In genomic region chr22:46794067-46794466, GRCh38 we compare ENCODE assay signal across 22 cellular contexts.
"Had no signal": no experiment of that assay in that cellular context is flagged by ENCODE, and none has a peak within 500 bp of the region (broad histone marks: within the 10 kb centered on the region; RNA-seq: fewer than 3 reads in every experiment).

No MANE protein-coding gene starts in this region.

- H3K36me3 ChIP-seq: uterus had no signal

- H3K9me3 ChIP-seq: tibial artery, uterus had no signal

- H3K4me3 Mint-ChIP-seq: activated naive CD4-positive, alpha-beta T cell treated with anti-CD3 and anti-CD28 coated beads for 36 hours; activated T-cell treated with anti-CD3 and anti-CD28 coated beads, Interleukin-2, amount 50 U/mL, for 24 hours; mesothelial cell of epicardium; neural crest cell had no signal

- H3K27me3 Mint-ChIP-seq: activated T-cell treated with anti-CD3 and anti-CD28 coated beads, Interleukin-2, amount 50 U/mL, for 24 hours; progenitor cell of endocrine pancreas had no signal

- H3K27ac ChIP-seq: brain microvascular endothelial cell, coronary artery, hepatocyte, skin epidermis, tibial artery, uterus had no signal

- H3K4me3 ChIP-seq: coronary artery, hepatocyte, lung, skin epidermis, tibial artery, uterus had no signal

- H3K4me1 ChIP-seq: uterus had no signal

- ATAC-seq: activated CD4-positive, CD25-positive, alpha-beta regulatory T cell treated with anti-CD3 and anti-CD28 coated beads, Interleukin-2, amount 50 U/mL, for 24 hours; left colon; right cardiac atrium had no signal

- H3K9me3 Mint-ChIP-seq: activated naive CD4-positive, alpha-beta T cell treated with anti-CD3 and anti-CD28 coated beads for 36 hours; activated T-cell treated with anti-CD3 and anti-CD28 coated beads, Interleukin-2, amount 50 U/mL, for 24 hours; mesothelial cell of epicardium; neural crest cell had no signal

- H3K4me1 Mint-ChIP-seq: mesothelial cell of epicardium had no signal

- H3K27me3 ChIP-seq: brain microvascular endothelial cell, hepatocyte, tibial artery, uterus had no signal

- H3K27ac Mint-ChIP-seq: activated naive CD4-positive, alpha-beta T cell treated with anti-CD3 and anti-CD28 coated beads for 36 hours; mesothelial cell of epicardium; progenitor cell of endocrine pancreas had no signal

- DNase-seq: activated naive CD4-positive, alpha-beta T cell treated with anti-CD3 and anti-CD28 coated beads for 36 hours; activated T-cell treated with anti-CD3 and anti-CD28 coated beads, Interleukin-2, amount 50 U/mL, for 24 hours; brain microvascular endothelial cell; central memory CD4-positive, alpha-beta T cell; effector CD8-positive, alpha-beta T cell; foreskin fibroblast; left colon; stimulated activated CD4-positive, alpha-beta T cell treated with anti-CD3 and anti-CD28 coated beads, Interleukin-15, amount 100 ng/mL, for 24 hours; stimulated activated CD4-positive, alpha-beta T cell treated with anti-CD3 and anti-CD28 coated beads, Interleukin-2, amount 100 ng/mL, for 48 hours; stimulated activated naive CD4-positive, alpha-beta T cell treated with Interleukin-2 at 50 U/mL for 16 hours; substantia nigra; uterus had no signal
